32 cellular contexts compared by ENCODE assay signal in the genomic region with DNA sequence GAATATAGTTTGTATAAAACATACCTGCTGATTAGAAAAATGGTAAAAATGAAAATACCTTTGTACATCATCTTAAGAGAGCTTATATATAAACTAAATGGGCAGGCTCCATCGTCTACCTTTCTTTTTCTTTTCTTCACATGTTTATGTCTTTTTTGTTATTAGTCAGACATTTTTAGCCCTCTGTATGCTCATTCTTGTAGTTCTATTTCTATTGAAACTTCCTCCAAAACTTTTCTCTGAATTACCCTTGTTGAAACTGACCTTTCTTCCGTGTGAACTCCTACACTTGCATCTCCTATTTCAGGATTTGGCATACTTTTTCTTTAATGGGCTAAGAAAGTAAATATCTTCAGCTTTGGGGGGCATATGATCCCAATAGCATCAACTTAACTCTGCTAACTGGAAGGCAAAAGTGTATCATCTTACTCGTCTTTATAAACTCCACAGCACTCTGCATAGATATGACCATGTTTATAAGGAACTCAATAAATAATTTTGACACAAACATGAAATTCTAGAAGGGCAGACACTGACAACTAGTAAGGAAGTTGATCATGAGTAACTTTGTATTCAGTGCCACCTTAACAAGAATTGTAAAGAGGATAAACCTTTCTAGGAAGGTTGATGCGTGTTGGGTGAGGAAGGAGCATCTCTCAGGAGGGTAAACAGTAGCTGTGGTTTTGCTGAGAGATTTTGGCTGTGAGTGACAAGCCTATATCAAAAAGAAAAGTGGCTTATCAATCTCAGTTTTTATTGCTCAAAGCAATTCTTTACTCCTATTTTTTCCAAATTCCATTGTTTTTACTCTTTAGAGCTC.
DNase-seq lines count a peak whose midpoint lies in the region; ATAC-seq, FAIRE-seq and TF ChIP-seq lines count a peak whose summit lies in the region.
"Had no signal": no experiment of that assay in that cellular context is flagged by ENCODE, and none has a peak within 500 bp of the region (broad histone marks: within the 10 kb centered on the region; RNA-seq: fewer than 3 reads in every experiment).

No MANE protein-coding gene starts in this region.

- H3F3A ChIP-seq in PC-9 (ENCODE audit: insufficient read depth, low read depth): peaks cover 6% of the 10 kb centered on the region; the same call in 1 of the 2 replicates

- DNase-seq in GM12891 (ENCODE audit: insufficient read length, low spot score) (no peak), PC-9 (no peak)
- DNase-seq in activated naive CD8-positive, alpha-beta T cell treated with anti-CD3 and anti-CD28 coated beads for 36 hours: no peak
- DNase-seq in stimulated activated naive CD8-positive, alpha-beta T cell treated with anti-CD3 and anti-CD28 coated beads, Interleukin-15, Interleukin-2, amounts not matched to agents 100 U/mL and 50 U/mL, for 24 hours: no peak
- DNase-seq: activated CD4-positive, CD25-positive, alpha-beta regulatory T cell treated with anti-CD3 and anti-CD28 coated beads, Interleukin-2, amount 50 U/mL, for 72 hours; activated effector memory CD4-positive, alpha-beta T cell treated with Interleukin-2 at 50 U/mL for 16 hours; colonic mucosa; DMS153; effector CD4-positive, alpha-beta T cell; GM23248; HFFc6; Kasumi-1; naive thymus-derived CD4-positive, alpha-beta T cell; NCI-H1436; NCI-H2081 treated with DMSO at 0.1 percent for 48 hours; NCI-H226; psoas muscle; Right ventricle myocardium superior; sigmoid colon; stimulated activated CD4-positive, alpha-beta T cell treated with anti-CD3 and anti-CD28 coated beads, Interleukin-12 subunit alpha, Interleukin-12 subunit beta, amount 100 ng/mL, for 4 hours; stimulated activated CD4-positive, alpha-beta T cell treated with anti-CD3 and anti-CD28 coated beads, Interleukin-2, amount 100 ng/mL, for 48 hours; transverse colon had no signal

- intact Hi-C loops in PC-9 (cut with micrococcal nuclease; ENCODE audit: unreplicated experiment): no loop called here

- H3K9me3 ChIP-seq in PC-9 (ENCODE audit: insufficient read depth, low read depth): no peaks in the 10 kb centered on the region
- H3K9me3 ChIP-seq: colonic mucosa, gastroesophageal sphincter, psoas muscle, sigmoid colon, transverse colon had no signal

- H3K4me2 ChIP-seq in PC-9: no peak overlapping the region
- H3K4me2 ChIP-seq: BLaER1 had no signal

- H4K20me1 ChIP-seq in PC-9 (ENCODE audit: insufficient read depth): no peaks in the 10 kb centered on the region
- H4K20me1 ChIP-seq: BLaER1 had no signal

- no peak for TF ChIP-seq POLR2A in GM12891 (IDR thresholded peaks at IDR 0.05; ENCODE audit: low read depth, low read length)

- H3K36me3 Mint-ChIP-seq in activated naive CD8-positive, alpha-beta T cell treated with anti-CD3 and anti-CD28 coated beads for 36 hours: peaks cover 56% of the 10 kb centered on the region

- CTCF ChIA-PET in PC-9 (lab: Charles Lee): no interaction called here

- peaks cover 3% of the 10 kb centered on the region for H3K9me3 Mint-ChIP-seq in activated naive CD8-positive, alpha-beta T cell treated with anti-CD3 and anti-CD28 coated beads for 36 hours
- H3K9me3 Mint-ChIP-seq: HFFc6 had no signal

- FAIRE-seq in GM12891 (lab: Jason Lieb, UNC): peak; percentile 13
- FAIRE-seq: astrocyte, GM12878 had no signal

- H3K9me2 ChIP-seq in PC-9 (ENCODE audit: insufficient read depth): no peaks in the 10 kb centered on the region

- H3K4me1 ChIP-seq in PC-9 (replicated peaks; ENCODE audit: insufficient read depth): peaks cover 10% of the 10 kb centered on the region
- H3K4me1 ChIP-seq: BLaER1, colonic mucosa, gastroesophageal sphincter, psoas muscle, sigmoid colon, transverse colon had no signal

- peaks cover 3% of the 10 kb centered on the region for H3K4me1 Mint-ChIP-seq in activated naive CD8-positive, alpha-beta T cell treated with anti-CD3 and anti-CD28 coated beads for 36 hours

- no peaks in the 10 kb centered on the region for H3K27me3 Mint-ChIP-seq in activated naive CD8-positive, alpha-beta T cell treated with anti-CD3 and anti-CD28 coated beads for 36 hours
- H3K27me3 Mint-ChIP-seq: naive thymus-derived CD4-positive, alpha-beta T cell had no signal

- POLR2A ChIA-PET in PC-9 (lab: Charles Lee; ENCODE audit: unreplicated experiment): no interaction called here

- no peak overlapping the region for H3K4me3 Mint-ChIP-seq in activated naive CD8-positive, alpha-beta T cell treated with anti-CD3 and anti-CD28 coated beads for 36 hours
- H3K4me3 Mint-ChIP-seq: HFFc6 had no signal

- no peaks in the 10 kb centered on the region for H3K27me3 ChIP-seq in PC-9 (ENCODE audit: insufficient read depth, low read depth)
- H3K27me3 ChIP-seq: BLaER1, cardiac muscle cell, colonic mucosa, gastroesophageal sphincter, sigmoid colon, transverse colon had no signal

- no peak overlapping the region for H3K27ac ChIP-seq in PC-9
- H3K27ac ChIP-seq: BLaER1, cardiac muscle cell, colonic mucosa, gastroesophageal sphincter, GM23248, psoas muscle, sigmoid colon, transverse colon had no signal

- H2AFZ ChIP-seq in PC-9: no peak overlapping the region
- H2AFZ ChIP-seq: GM23248 had no signal

- BruUV-seq in PC-9 (replicated peaks; lab: Mats Ljungman, UMichigan): no TSS peak

- H3K36me3 ChIP-seq in PC-9 (ENCODE audit: low read depth): no peaks in the 10 kb centered on the region
- H3K36me3 ChIP-seq: colonic mucosa had no signal

- ATAC-seq in GM18508 (IDR thresholded peaks at IDR 0.05; ENCODE audit: insufficient read depth, unreplicated experiment) (peak; percentile 52), HG03520 (IDR thresholded peaks at IDR 0.05; ENCODE audit: unreplicated experiment) (peak; percentile 60), HG03097 (IDR thresholded peaks at IDR 0.05; ENCODE audit: low FRiP score, unreplicated experiment) (no peak)
- no peak for ATAC-seq in stimulated activated naive CD8-positive, alpha-beta T cell treated with anti-CD3 and anti-CD28 coated beads, Interleukin-15, Interleukin-2, amounts not matched to agents 100 U/mL and 50 U/mL, for 24 hours
- ATAC-seq: gastroesophageal sphincter; GM12878; naive thymus-derived CD4-positive, alpha-beta T cell; Panc1; psoas muscle had no signal

- no peak overlapping the region for H3K4me3 ChIP-seq in PC-9
- H3K4me3 ChIP-seq: BLaER1, cardiac muscle cell, colonic mucosa, gastroesophageal sphincter, GM12878, GM23248, lung, psoas muscle, sigmoid colon, transverse colon had no signal

- peak overlapping the region; percentile 2 for H3K27ac Mint-ChIP-seq in activated naive CD8-positive, alpha-beta T cell treated with anti-CD3 and anti-CD28 coated beads for 36 hours
- H3K27ac Mint-ChIP-seq: HFFc6 had no signal

- no peaks in the 10 kb centered on the region for H3K79me2 ChIP-seq in PC-9 (ENCODE audit: low read depth)

- TF ChIP-seq CTCF in PC-9 (conservative IDR thresholded peaks at IDR 0.05): no peak

TF ChIP-seq in GM12891, 5 proteins besides CTCF, POLR2A, EP300 and RAD21:
- TF ChIP-seq TAF1 (IDR thresholded peaks at IDR 0.05; ENCODE audit: low read depth, low read length): no peak
- no peak for TF ChIP-seq POLR2AphosphoS5 (IDR thresholded peaks at IDR 0.05; ENCODE audit: low read depth, low read length)
- TF ChIP-seq SPI1 (IDR thresholded peaks at IDR 0.05; ENCODE audit: low read depth, low read length): no peak
- TF ChIP-seq POU2F2 (IDR thresholded peaks at IDR 0.05; ENCODE audit: low read depth, low read length): no peak
- no peak for TF ChIP-seq PAX5 (IDR thresholded peaks at IDR 0.05; ENCODE audit: insufficient read depth, low read length, severe bottlenecking)

Comparison
In these comparisons a context has a peak if more than half of its experiments do, and no peak if none do; other contexts are left out.
1. ATAC-seq: peak in GM18508 (single experiment) and HG03520 (single experiment); none in HG03097 (single experiment) and stimulated activated naive CD8-positive, alpha-beta T cell treated with anti-CD3 and anti-CD28 coated beads, Interleukin-15, Interleukin-2, amounts not matched to agents 100 U/mL and 50 U/mL, for 24 hours (single experiment).